ENCODE assay signal across 17 cellular contexts in genomic region chr5:175710361-175710760, GRCh38. TPM values are rescaled to one million over a fixed set of nuclear protein-coding genes. Genes with fewer than 3 reads are reported as not detected.
DNase-seq lines count a peak whose midpoint lies in the region; ATAC-seq, FAIRE-seq and TF ChIP-seq lines count a peak whose summit lies in the region.
"Had no signal": no experiment of that assay in that cellular context is flagged by ENCODE, and none has a peak within 500 bp of the region (broad histone marks: within the 10 kb centered on the region; RNA-seq: fewer than 3 reads in every experiment).

No MANE protein-coding gene starts in this region.

- H3K36me3 ChIP-seq in heart right ventricle = peaks cover 0 to 38% (median 0%) of the 10 kb centered on the region in 9 donors
- H3K36me3 ChIP-seq in right atrium auricular region = no peaks in the 10 kb centered on the region
- peaks cover 10% of the 10 kb centered on the region for H3K36me3 ChIP-seq in effector memory CD4-positive, alpha-beta T cell (ENCODE audit: control insufficient read depth, insufficient read depth, low read length)
- no peaks in the 10 kb centered on the region for H3K36me3 ChIP-seq in HepG2 (replicated peaks in 1 of 2; ENCODE audit: control insufficient read depth in 1 of 2, insufficient read depth in 2 of 2, low read length in 2 of 2)

- TF ChIP-seq CTCF in heart right ventricle (IDR thresholded peaks at IDR 0.05) (no peak), right atrium auricular region (IDR thresholded peaks at IDR 0.05) (no peak), dorsolateral prefrontal cortex (IDR thresholded peaks at IDR 0.05 in 54 of 56, conservative IDR thresholded peaks at IDR 0.05 in 2 of 56; ENCODE audit: low read depth in 1 of 56, partially characterized antibody in 56 of 56) (no peak), HepG2 (CRISPR knock-in tag; IDR thresholded peaks at IDR 0.05) (no peak)

- no peak for DNase-seq in heart right ventricle
- DNase-seq in right atrium auricular region (ENCODE audit: low spot score) = no peak
- peak in 5 of 10 donors; percentile 26 to 65 (median 50) for DNase-seq in dorsolateral prefrontal cortex
- peak; percentile 23 for DNase-seq in sciatic nerve (ENCODE audit: low spot score)
- no peak for DNase-seq in effector memory CD4-positive, alpha-beta T cell
- no peak for DNase-seq in stimulated activated naive CD4-positive, alpha-beta T cell (lab: John Stamatoyannopoulos, UW)
- no peak for DNase-seq in HepG2 (ENCODE audit: low spot score)
- DNase-seq: DMS 273 treated with DMSO at 0.1 percent for 48 hours, GOT3, MV-4-11, NCI-H1436 treated with DMSO at 0.1 percent for 48 hours, NCI-H2081 treated with DMSO at 0.1 percent for 48 hours, NCI-H524 had no signal

- intact Hi-C loops in heart right ventricle (cut with DNase I) (loop anchor here in 4 of 10 donors (5.0 to 10.0 kb wide), 4 partner anchors 48 to 136 kb away; partner anchors contain the start of gene HRH2 (in 1 of the 4)), dorsolateral prefrontal cortex (cut with DNase I) (no loop called here), sciatic nerve (cut with DNase I) (loop anchor here (2.0 kb wide), 1 partner anchor 40 kb away; no protein-coding TSS in a partner anchor), HepG2 (cut with micrococcal nuclease; ENCODE audit: unreplicated experiment) (loop anchor here (10.0 kb wide), 1 partner anchor 246 kb away; no protein-coding TSS in a partner anchor)

- no peak overlapping the region for H2AFZ ChIP-seq in HepG2 (ENCODE audit: low read length)

- ATAC-seq in heart right ventricle (peak in 5 of 8 donors; percentile 19 to 59 (median 53)), sciatic nerve (no peak), HepG2 (no peak)

- TF ChIP-seq RAD21 in HepG2 (CRISPR knock-in tag; IDR thresholded peaks at IDR 0.05) = no peak

- H3K4me2 ChIP-seq in HepG2 (ENCODE audit: low read depth, low read length) = no peak overlapping the region

- peaks cover 0 to 17% (median 0%) of the 10 kb centered on the region in 11 donors for H3K9me3 ChIP-seq in heart right ventricle
- no peaks in the 10 kb centered on the region for H3K9me3 ChIP-seq in right atrium auricular region
- H3K9me3 ChIP-seq in effector memory CD4-positive, alpha-beta T cell (ENCODE audit: control insufficient read depth, low read length) = no peaks in the 10 kb centered on the region
- peaks cover 6% of the 10 kb centered on the region; the same call in 1 of the 2 replicates for H3K9me3 ChIP-seq in HepG2 (ENCODE audit: low read length)

- no peak for TF ChIP-seq POLR2A in HepG2 (IDR thresholded peaks at IDR 0.05; ENCODE audit: insufficient read depth in 1 of 2, low read depth in 2 of 2, low read length in 2 of 2)

- FAIRE-seq in HepG2 (lab: Jason Lieb, UNC) = no peak
- FAIRE-seq: HTR-8/SVneo, RCC 7860 had no signal

- in situ Hi-C loops in HepG2 (cut with HindIII; ENCODE audit: extremely low pct_ligation_motif_present, low pct_unique_long_range_greater_than_20kb) = no loop called here

- H3K4me1 ChIP-seq in heart right ventricle (peaks cover 2 to 60% (median 27%) of the 10 kb centered on the region in 9 donors), right atrium auricular region (peaks cover 0 to 5% of the 10 kb centered on the region in 2 donors), HepG2 (ENCODE audit: insufficient read depth, low read length) (peaks cover 16% of the 10 kb centered on the region)
- no peaks in the 10 kb centered on the region for H3K4me1 ChIP-seq in effector memory CD4-positive, alpha-beta T cell (ENCODE audit: control insufficient read depth, insufficient read depth, low read length, poor library complexity, severe bottlenecking)

- POLR2A ChIA-PET in HepG2 (lab: Yijun Ruan, JAX) = no interaction called here

- WGBS in heart right ventricle, 2 donors = 45 to 46% methylated on average over 8 of the region's 8 CpGs
- 76% methylated on average over 7 of the region's 8 CpGs for WGBS in HepG2 (ENCODE audit: low lambda C conversion rate)

- H3K79me2 ChIP-seq in HepG2 (ENCODE audit: insufficient read depth, low read length) = no peaks in the 10 kb centered on the region

- no peaks in the 10 kb centered on the region for H4K20me1 ChIP-seq in HepG2 (ENCODE audit: insufficient read depth, low read length)

- CTCF ChIA-PET in HepG2 (lab: Yijun Ruan, JAX; ENCODE audit: low intra/inter-chr PET ratio, low total read pairs) = no interaction called here

- no peak overlapping the region for H3K9ac ChIP-seq in HepG2 (ENCODE audit: insufficient read depth, low read depth, low read length)

- H3K27me3 ChIP-seq in heart right ventricle = no peaks in the 10 kb centered on the region
- no peaks in the 10 kb centered on the region for H3K27me3 ChIP-seq in right atrium auricular region
- no peaks in the 10 kb centered on the region for H3K27me3 ChIP-seq in dorsolateral prefrontal cortex
- H3K27me3 ChIP-seq in effector memory CD4-positive, alpha-beta T cell (replicated peaks; ENCODE audit: control insufficient read depth, insufficient read depth, low read length, poor library complexity, severe bottlenecking) = no peaks in the 10 kb centered on the region
- H3K27me3 ChIP-seq in HepG2 (ENCODE audit: control insufficient read depth in 1 of 2, insufficient read depth in 2 of 2, low read length in 2 of 2) = peaks cover 1 to 18% of the 10 kb centered on the region in 2 experiments; a peak in 2 of 5 replicates

- no peak overlapping the region for H3K4me3 ChIP-seq in heart right ventricle
- no peak overlapping the region for H3K4me3 ChIP-seq in right atrium auricular region
- no peak overlapping the region for H3K4me3 ChIP-seq in dorsolateral prefrontal cortex
- H3K4me3 ChIP-seq in effector memory CD4-positive, alpha-beta T cell (ENCODE audit: insufficient read depth, low read depth, low read length, poor library complexity, severe bottlenecking) = no peak overlapping the region
- H3K4me3 ChIP-seq in HepG2 (replicated peaks in 1 of 3; ENCODE audit: insufficient read depth in 1 of 3, low read depth in 2 of 3, low read length in 3 of 3) = no peak overlapping the region

- no TSS peak for BruUV-seq in HepG2 (replicated peaks; lab: Mats Ljungman, UMichigan)

- H3K27ac ChIP-seq in heart right ventricle (peak overlapping the region in 4 of 10 donors; percentile 36 to 64 (median 48)), right atrium auricular region (no peak overlapping the region), dorsolateral prefrontal cortex (peak overlapping the region in 44 of 59 donors; percentile 6 to 88 (median 62)), HepG2 (ENCODE audit: extremely low read length, insufficient read depth, low read length) (no peak overlapping the region)
- H3K27ac ChIP-seq in effector memory CD4-positive, alpha-beta T cell (ENCODE audit: insufficient read depth, low read length, poor library complexity, severe bottlenecking) = no peak overlapping the region

- TF ChIP-seq EP300 in HepG2 (IDR thresholded peaks at IDR 0.05; ENCODE audit: low read depth in 2 of 2, low read length in 2 of 2) (no peak), HepG2 (CRISPR knock-in tag; IDR thresholded peaks at IDR 0.05; ENCODE audit: borderline replicate concordance) (no peak)

TF ChIP-seq in HepG2, 621 proteins besides CTCF, POLR2A, EP300 and RAD21 (continues in another document):
- TF ChIP-seq KMT2B (CRISPR knock-in tag; IDR thresholded peaks at IDR 0.05) (no peak), CC2D1A (CRISPR knock-in tag; IDR thresholded peaks at IDR 0.05) (no peak), ZNF441 (CRISPR knock-in tag; IDR thresholded peaks at IDR 0.05; ENCODE audit: borderline replicate concordance) (no peak), MAF1 (CRISPR knock-in tag; IDR thresholded peaks at IDR 0.05; ENCODE audit: borderline replicate concordance) (no peak), ZNF253 (CRISPR knock-in tag; IDR thresholded peaks at IDR 0.05; ENCODE audit: borderline replicate concordance) (no peak), ZNF766 (CRISPR knock-in tag; IDR thresholded peaks at IDR 0.05; ENCODE audit: borderline replicate concordance) (no peak), ARHGAP35 (CRISPR knock-in tag; IDR thresholded peaks at IDR 0.05; ENCODE audit: borderline replicate concordance) (no peak), NFRKB (IDR thresholded peaks at IDR 0.05) (no peak), RARG (CRISPR knock-in tag; IDR thresholded peaks at IDR 0.05; ENCODE audit: low read depth) (no peak)

RNA-seq across cellular contexts. Expression of gene HRH2, which starts 52.5 kb away (rescaled TPM):
- total RNA-seq in heart right ventricle (10 to 100 TPM; 36.5 to 78.7 (median 52.8) TPM), right atrium auricular region (10 to 100 TPM in 1 of 2 donors, 1 to 10 TPM in 1; 8.0 to 18.9 TPM), dorsolateral prefrontal cortex (10 to 100 TPM in 119 of 120 experiments, 1 to 10 TPM in 1; 8.7 to 45.7 (median 25.9) TPM), sciatic nerve (4.3 TPM), HepG2 (2016; rRNA removed; fragmentation: Illumina TruSeq; extraction: Trizol) (not detected in 2 replicates)
- polyA plus RNA-seq in heart right ventricle (10 to 100 TPM; 12.2 to 24.8 TPM), HepG2 (2011; rRNA removed) (not detected in 2 replicates)
- not detected in 2 replicates for total RNA-seq in HepG2 (2016; cell fraction: cytosol; rRNA removed; fragmentation: Illumina TruSeq; extraction: Trizol; ENCODE audit: low read depth)
- not detected in 2 replicates for total RNA-seq in HepG2 (2016; cell fraction: insoluble cytoplasmic fraction; rRNA removed; fragmentation: Illumina TruSeq; extraction: Trizol)
- total RNA-seq in HepG2 (2016; cell fraction: membrane; rRNA removed; fragmentation: Illumina TruSeq; extraction: Trizol) = not detected in 2 replicates
- total RNA-seq in HepG2 (2016; cell fraction: nucleus; rRNA removed; fragmentation: Illumina TruSeq; extraction: Trizol) = not detected in 2 replicates
- polyA plus RNA-seq in HepG2 (2011; cell fraction: cytosol; rRNA removed) = not detected in 2 replicates
- not detected in 2 replicates for polyA plus RNA-seq in HepG2 (2011; cell fraction: nucleus; rRNA removed)
- not detected in 2 replicates for polyA plus RNA-seq in HepG2 (2012)
- not detected in 2 replicates for polyA plus RNA-seq in HepG2 (2016; cell fraction: cytosol; fragmentation: Illumina TruSeq; extraction: Trizol; ENCODE audit: low read depth)
- not detected in 2 replicates for polyA plus RNA-seq in HepG2 (2016; cell fraction: insoluble cytoplasmic fraction; fragmentation: Illumina TruSeq; extraction: Trizol; ENCODE audit: low read depth)
- polyA plus RNA-seq in HepG2 (2016; cell fraction: membrane; fragmentation: Illumina TruSeq; extraction: Trizol; ENCODE audit: low read depth) = not detected in 2 replicates
- not detected in 2 replicates for polyA plus RNA-seq in HepG2 (2016; cell fraction: nucleus; fragmentation: Illumina TruSeq; extraction: Trizol; ENCODE audit: insufficient read depth, low read depth)
- 0.04 TPM in 1 of 2 replicates, not detected in the other for polyA minus RNA-seq in HepG2 (2011; rRNA and poly(A)+ RNA removed; ENCODE audit: low replicate concordance)
- not detected in 2 replicates for polyA minus RNA-seq in HepG2 (2011; cell fraction: cytosol; rRNA and poly(A)+ RNA removed)
- polyA minus RNA-seq in HepG2 (2011; cell fraction: nucleus; rRNA and poly(A)+ RNA removed) = not detected in 2 replicates
- polyA plus RNA-seq: AG04450, BJ had no signal

Comparison
In these comparisons a context has a peak if more than half of its experiments do, and no peak if none do; other contexts are left out.
1. ATAC-seq: peak in heart right ventricle (5 of 8); none in sciatic nerve (single experiment) and HepG2 (single experiment).
2. H3K27ac ChIP-seq: peak in dorsolateral prefrontal cortex (44 of 59); none in right atrium auricular region (0 of 2), effector memory CD4-positive, alpha-beta T cell (single experiment) and HepG2 (single experiment).
3. intact Hi-C loops: an anchor here in sciatic nerve (2.0 kb wide) and HepG2 (10.0 kb wide); none called in dorsolateral prefrontal cortex.